Comparison of ENCODE assay signal across 18 cellular contexts in the genomic region with DNA sequence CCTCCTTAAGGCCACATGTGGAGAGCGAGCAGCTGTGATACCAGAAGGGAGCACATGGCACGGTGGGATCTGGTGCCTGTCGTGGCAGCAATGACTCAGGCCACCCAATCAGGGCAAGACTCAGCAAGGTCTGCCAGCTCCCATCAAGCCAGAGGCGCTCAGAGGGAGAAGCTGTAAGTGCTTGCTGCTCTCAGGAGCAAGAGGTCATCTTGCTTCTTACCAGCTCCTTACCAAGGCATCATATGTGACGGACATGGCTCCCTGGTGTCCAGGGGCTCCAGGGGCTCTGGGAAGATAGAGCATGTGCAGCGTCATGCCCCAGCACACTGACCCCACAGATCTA.
DNase-seq lines count a peak whose midpoint lies in the region; ATAC-seq, FAIRE-seq and TF ChIP-seq lines count a peak whose summit lies in the region.
"Had no signal": no experiment of that assay in that cellular context is flagged by ENCODE, and none has a peak within 500 bp of the region (broad histone marks: within the 10 kb centered on the region; RNA-seq: fewer than 3 reads in every experiment).

No MANE protein-coding gene starts in this region.

- H3K9me3 Mint-ChIP-seq in central memory CD8-positive, alpha-beta T cell, result no peaks in the 10 kb centered on the region

- peaks cover 0 to 4% (median 0%) of the 10 kb centered on the region in 11 experiments; a peak in 2 of 22 replicates for H3K36me3 ChIP-seq in BLaER1 treated with 17β-estradiol and CSF1 and Interleukin-3, amounts not matched to agents 10 nM and 100 nM
- H3K36me3 ChIP-seq in neutrophil, result peaks cover 23% of the 10 kb centered on the region
- H3K36me3 ChIP-seq: brain microvascular endothelial cell had no signal

- no peaks in the 10 kb centered on the region for H3K27me3 Mint-ChIP-seq in central memory CD8-positive, alpha-beta T cell

- peak overlapping the region; percentile 99 for H3K27ac Mint-ChIP-seq in central memory CD8-positive, alpha-beta T cell (ENCODE audit: low read depth)

- DNase-seq in GM19239 (ENCODE audit: insufficient read length, low spot score), result no peak
- no peak for DNase-seq in central memory CD8-positive, alpha-beta T cell (ENCODE audit: low spot score in 2 of 2)
- DNase-seq in stimulated activated CD4-positive, alpha-beta T cell treated with anti-CD3 and anti-CD28 coated beads, Interleukin-1b, Interleukin-23, amount 100 ng/mL, for 48 hours, result no peak
- DNase-seq: activated gamma-delta T cell, brain microvascular endothelial cell, hypothalamus, left cardiac atrium, MG63, NCI-H2029, NCI-H524 treated with DMSO at 0.1 percent for 48 hours, OCI-M1, stomach had no signal

- peak overlapping the region; percentile 76 to 96 (median 89) for H3K4me2 ChIP-seq in BLaER1 treated with 17β-estradiol and CSF1 and Interleukin-3, amounts not matched to agents 10 nM and 100 nM

- H3K27ac ChIP-seq in BLaER1 treated with 17β-estradiol and CSF1 and Interleukin-3, amounts not matched to agents 10 nM and 100 nM, result peak overlapping the region in 10 of 11 experiments; percentile 1 to 88 (median 74); a peak in 14 of 22 replicates
- H3K27ac ChIP-seq in neutrophil, result peak overlapping the region; percentile 55
- H3K27ac ChIP-seq: brain microvascular endothelial cell had no signal

- H3K4me1 ChIP-seq in BLaER1 treated with 17β-estradiol and CSF1 and Interleukin-3, amounts not matched to agents 10 nM and 100 nM, result peaks cover 55 to 82% (median 73%) of the 10 kb centered on the region in 10 experiments
- peaks cover 49 to 65% of the 10 kb centered on the region in 2 experiments for H3K4me1 ChIP-seq in neutrophil (ENCODE audit: control insufficient read depth in 1 of 2, insufficient read depth in 1 of 2, low read depth in 1 of 2, low read length in 1 of 2)

- H3K4me3 Mint-ChIP-seq in central memory CD8-positive, alpha-beta T cell, result peak overlapping the region; percentile 33

- peak overlapping the region in 8 of 11 experiments; percentile 4 to 68 (median 32); a peak in 8 of 22 replicates for H3K9ac ChIP-seq in BLaER1 treated with 17β-estradiol and CSF1 and Interleukin-3, amounts not matched to agents 10 nM and 100 nM

- no peak for TF ChIP-seq CTCF in neutrophil (IDR thresholded peaks at IDR 0.05)

- peaks cover 0 to 65% (median 20%) of the 10 kb centered on the region in 11 experiments; a peak in 14 of 22 replicates for H4K20me1 ChIP-seq in BLaER1 treated with 17β-estradiol and CSF1 and Interleukin-3, amounts not matched to agents 10 nM and 100 nM

- no peaks in the 10 kb centered on the region for H3K27me3 ChIP-seq in BLaER1 treated with 17β-estradiol and CSF1 and Interleukin-3, amounts not matched to agents 10 nM and 100 nM
- no peaks in the 10 kb centered on the region for H3K27me3 ChIP-seq in neutrophil
- H3K27me3 ChIP-seq: brain microvascular endothelial cell, MG63, stomach had no signal

- peaks cover 20% of the 10 kb centered on the region for H3K36me3 Mint-ChIP-seq in central memory CD8-positive, alpha-beta T cell (ENCODE audit: insufficient read depth)

- ATAC-seq in central memory CD8-positive, alpha-beta T cell (replicated peaks; ENCODE audit: extremely low read depth, poor library complexity, severe bottlenecking), result no peak
- ATAC-seq in GM19328 (IDR thresholded peaks at IDR 0.05; ENCODE audit: unreplicated experiment) (no peak), HG02938 (IDR thresholded peaks at IDR 0.05; ENCODE audit: unreplicated experiment) (no peak)
- ATAC-seq: left cardiac atrium, mucosa of descending colon had no signal

- H3K4me1 Mint-ChIP-seq in central memory CD8-positive, alpha-beta T cell, result peaks cover 73% of the 10 kb centered on the region

- 0 out of 20 replicates have a peak overlapping the region, but pooled peaks of 1 of the 10 experiments have one; percentile 5 for H3K4me3 ChIP-seq in BLaER1 treated with 17β-estradiol and CSF1 and Interleukin-3, amounts not matched to agents 10 nM and 100 nM
- no peak overlapping the region for H3K4me3 ChIP-seq in neutrophil (ENCODE audit: low read depth in 1 of 2, low read length in 1 of 2)
- H3K4me3 ChIP-seq: MG63, mucosa of descending colon, stomach had no signal

- peak; percentile 37 for FAIRE-seq in GM19239 (lab: Jason Lieb, UNC)
- FAIRE-seq: H54 had no signal

- no peaks in the 10 kb centered on the region for H3K9me3 ChIP-seq in BLaER1 treated with 17β-estradiol and CSF1 and Interleukin-3, amounts not matched to agents 10 nM and 100 nM (replicated peaks in 1 of 11)
- H3K9me3 ChIP-seq in neutrophil, result no peaks in the 10 kb centered on the region
- H3K9me3 ChIP-seq: MG63, mucosa of descending colon, stomach had no signal
